Comparison of ENCODE assay signal across 9 cellular contexts in the genomic region with DNA sequence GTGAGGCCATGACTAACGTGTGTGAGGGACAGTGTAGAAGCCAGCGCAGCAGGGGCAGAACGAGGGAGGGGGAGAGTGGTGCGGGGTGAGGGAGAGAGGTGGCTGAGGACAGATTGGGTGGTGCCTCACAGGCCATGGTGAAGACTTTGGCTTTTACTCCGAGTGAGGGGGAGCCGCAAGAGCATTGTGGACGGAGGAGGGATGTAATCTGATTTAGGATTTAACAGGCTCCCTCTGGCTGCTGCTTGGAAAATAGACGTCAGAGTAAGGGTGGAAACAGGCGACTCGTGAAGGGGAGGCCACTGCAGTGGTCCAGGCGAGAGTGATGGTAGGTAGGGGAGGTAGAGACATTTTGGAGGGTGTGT. TPM values are rescaled to one million over a fixed set of nuclear protein-coding genes. Genes with fewer than 3 reads are reported as not detected.
A peak's percentile ranks its signal among the peaks of the same experiment; 100 is the strongest.
DNase-seq lines count a peak whose midpoint lies in the region; ATAC-seq and TF ChIP-seq lines count a peak whose summit lies in the region.
"Had no signal": no experiment of that assay in that cellular context is flagged by ENCODE, and none has a peak within 500 bp of the region (broad histone marks: within the 10 kb centered on the region; RNA-seq: fewer than 3 reads in every experiment).

No MANE protein-coding gene starts in this region.

- H3K4me1 Mint-ChIP-seq in CD4-positive, alpha-beta T cell (ENCODE audit: low read depth) = peaks cover 42% of the 10 kb centered on the region
- no peaks in the 10 kb centered on the region for H3K4me1 Mint-ChIP-seq in chondrocyte (ENCODE audit: low read depth)

- POLR2A ChIA-PET in CD4-positive, alpha-beta T cell (lab: Charles Lee) = interaction anchor here (0.7 kb wide), 1 partner anchor 10 kb away, joined by 4 read pairs; no protein-coding TSS in a partner anchor

- no peak overlapping the region for H3K4me3 Mint-ChIP-seq in CD4-positive, alpha-beta T cell
- no peak overlapping the region for H3K4me3 Mint-ChIP-seq in chondrocyte (ENCODE audit: unreplicated experiment)

- peak overlapping the region; percentile 39 for H3K27ac Mint-ChIP-seq in CD4-positive, alpha-beta T cell
- H3K27ac Mint-ChIP-seq in chondrocyte (ENCODE audit: unreplicated experiment) = no peak overlapping the region

- no peaks in the 10 kb centered on the region for H3K9me3 Mint-ChIP-seq in CD4-positive, alpha-beta T cell
- peaks cover 2% of the 10 kb centered on the region for H3K9me3 Mint-ChIP-seq in chondrocyte (ENCODE audit: low read depth)

- H3K27me3 ChIP-seq in CD4-positive, alpha-beta T cell (ENCODE audit: control insufficient read depth, insufficient read depth, low read length) = no peaks in the 10 kb centered on the region

- TF ChIP-seq CTCF in CD4-positive, alpha-beta T cell (IDR thresholded peaks at IDR 0.05) = no peak
- peak; percentile 51 for TF ChIP-seq CTCF in chondrocyte (IDR thresholded peaks at IDR 0.05)

- H3K27me3 Mint-ChIP-seq in CD4-positive, alpha-beta T cell = no peaks in the 10 kb centered on the region
- no peaks in the 10 kb centered on the region for H3K27me3 Mint-ChIP-seq in chondrocyte (ENCODE audit: low read depth)

- peaks cover 13% of the 10 kb centered on the region for H3K36me3 Mint-ChIP-seq in CD4-positive, alpha-beta T cell (ENCODE audit: low read depth)
- peaks cover 3% of the 10 kb centered on the region for H3K36me3 Mint-ChIP-seq in chondrocyte (ENCODE audit: low read depth)

- no peak for DNase-seq in CD4-positive, alpha-beta T cell
- DNase-seq in Kasumi-1 (lab: John Stamatoyannopoulos, UW) (peak; percentile 3 to 7), chondrocyte (ENCODE audit: low spot score) (no peak), myocyte (ENCODE audit: low read depth) (peak; percentile 11), NOMO-1 (lab: John Stamatoyannopoulos, UW; ENCODE audit: unreplicated experiment in 2 of 2) (no peak), T1000 (lab: John Stamatoyannopoulos, UW) (no peak), HPDE6-E6E7 (ENCODE audit: extremely low spot score) (no peak)
- DNase-seq: activated naive CD4-positive, alpha-beta T cell treated with anti-CD3 and anti-CD28 coated beads, Interleukin-2, amount 50 U/mL, for 16 hours had no signal

- no peak overlapping the region for H3K27ac ChIP-seq in CD4-positive, alpha-beta T cell (ENCODE audit: low read depth, low read length)

- intact Hi-C loops in CD4-positive, alpha-beta T cell (cut with DNase I, micrococcal nuclease) = no loop called here

- no peaks in the 10 kb centered on the region for H3K9me3 ChIP-seq in CD4-positive, alpha-beta T cell (ENCODE audit: control insufficient read depth, low read length)

- CTCF ChIA-PET in CD4-positive, alpha-beta T cell (lab: Charles Lee) = no interaction called here

- ATAC-seq in CD4-positive, alpha-beta T cell (ENCODE audit: poor library complexity) = no peak
- no peak for ATAC-seq in GM21423 (IDR thresholded peaks at IDR 0.05; ENCODE audit: unreplicated experiment)

RNA-seq across cellular contexts. Expression of a gene that starts 13.0 kb away (rescaled TPM):
- 1 to 10 TPM; 8.5 to 9.1 TPM for total RNA-seq in CD4-positive, alpha-beta T cell
- total RNA-seq in chondrocyte (6.6 to 15.0 TPM (median 8.0 TPM) in 3 replicates), myocyte (31.2 and 34.8 TPM in 2 replicates)
- 15.0 TPM for polyA plus RNA-seq in myocyte (2012)

RNA-seq across cellular contexts. Expression of a gene that starts 18.1 kb away (rescaled TPM):
- 1 to 10 TPM; 3.7 TPM for total RNA-seq in CD4-positive, alpha-beta T cell
- 0.12 to 0.28 TPM in 2 of 3 replicates, not detected in the other for total RNA-seq in chondrocyte
- total RNA-seq in myocyte = 0.05 TPM in 1 of 2 replicates, not detected in the other
- polyA plus RNA-seq in myocyte (2012) = 0.20 TPM

RNA-seq across cellular contexts. Expression of a gene that starts 20.8 kb away (rescaled TPM):
- total RNA-seq in CD4-positive, alpha-beta T cell = not detected
- not detected in 3 replicates for total RNA-seq in chondrocyte
- total RNA-seq in myocyte = not detected in 2 replicates
- not detected for polyA plus RNA-seq in myocyte (2012)

RNA-seq across cellular contexts. Expression of a gene that starts 39.2 kb away (rescaled TPM):
- total RNA-seq in CD4-positive, alpha-beta T cell = not detected
- total RNA-seq in chondrocyte (not detected in 3 replicates), myocyte (not detected in 2 replicates)
- polyA plus RNA-seq in myocyte (2012) = not detected

RNA-seq across cellular contexts. Expression of a gene that starts 47.4 kb away (rescaled TPM):
- 10 to 100 TPM; 12.7 to 15.8 TPM for total RNA-seq in CD4-positive, alpha-beta T cell
- total RNA-seq in chondrocyte (12.3 to 13.2 TPM (median 12.8 TPM) in 3 replicates), myocyte (8.7 and 11.9 TPM in 2 replicates)
- polyA plus RNA-seq in myocyte (2012) = 12.4 TPM

Comparison
In these comparisons a context has a peak if more than half of its experiments do, and no peak if none do; other contexts are left out.
1. DNase-seq: peak in Kasumi-1 (2 of 2) and myocyte (single experiment); none in CD4-positive, alpha-beta T cell (0 of 10), chondrocyte (single experiment), NOMO-1 (0 of 2), T1000 (single experiment) and HPDE6-E6E7 (single experiment).